27 cellular contexts compared by ENCODE assay signal in genomic region chr12:67546718-67547117, GRCh38.
"Had no signal": no experiment of that assay in that cellular context is flagged by ENCODE, and none has a peak within 500 bp of the region (broad histone marks: within the 10 kb centered on the region; RNA-seq: fewer than 3 reads in every experiment).

No MANE protein-coding gene starts in this region.

- H3K27ac ChIP-seq: cardiac muscle cell had no signal

- H3K36me3 Mint-ChIP-seq: activated CD8-positive, alpha-beta memory T cell treated with anti-CD3 and anti-CD28 coated beads, Interleukin-2, amount 10 ng/mL, durations not matched to agents 7 days and 5 days; brain had no signal

- H3K4me3 ChIP-seq: cardiac muscle cell, K562 had no signal

- H3K36me3 ChIP-seq: cardiac muscle cell had no signal

- H3K4me3 Mint-ChIP-seq: activated CD8-positive, alpha-beta memory T cell treated with anti-CD3 and anti-CD28 coated beads, Interleukin-2, amount 10 ng/mL, durations not matched to agents 7 days and 5 days; activated naive CD8-positive, alpha-beta T cell; activated T-cell treated with anti-CD3 and anti-CD28 coated beads, Interleukin-2, amount 50 U/mL, for 24 hours; activated T-helper 1 cell treated with anti-CD3 and anti-CD28 coated beads, Interleukin-12 subunit alpha, Interleukin-12 subunit beta, Interleukin-2, Interleukin-4 antibody, amounts not matched to agents 30 ng/mL and 10 ng/mL and 1 ng/mL, durations not matched to agents 14 hours and 24 hours and 36 hours; brain had no signal

- H3K27me3 Mint-ChIP-seq: activated CD8-positive, alpha-beta memory T cell treated with anti-CD3 and anti-CD28 coated beads, Interleukin-2, amount 10 ng/mL, durations not matched to agents 7 days and 5 days; activated naive CD8-positive, alpha-beta T cell; activated T-cell treated with anti-CD3 and anti-CD28 coated beads, Interleukin-2, amount 50 U/mL, for 24 hours had no signal

- ATAC-seq: activated CD4-positive, CD25-positive, alpha-beta regulatory T cell treated with anti-CD3 and anti-CD28 coated beads, Interleukin-2, amount 50 U/mL, for 24 hours; activated CD8-positive, alpha-beta memory T cell treated with anti-CD3 and anti-CD28 coated beads, Interleukin-2, amount 10 ng/mL, durations not matched to agents 7 days and 5 days; K562; Right ventricle myocardium inferior had no signal

- H3K9me3 ChIP-seq: SK-N-SH had no signal

- H3K27ac Mint-ChIP-seq: activated CD8-positive, alpha-beta memory T cell treated with anti-CD3 and anti-CD28 coated beads, Interleukin-2, amount 10 ng/mL, durations not matched to agents 7 days and 5 days; activated naive CD8-positive, alpha-beta T cell; activated T-cell treated with anti-CD3 and anti-CD28 coated beads, Interleukin-2, amount 50 U/mL, for 24 hours; activated T-helper 1 cell treated with anti-CD3 and anti-CD28 coated beads, Interleukin-12 subunit alpha, Interleukin-12 subunit beta, Interleukin-2, Interleukin-4 antibody, amounts not matched to agents 30 ng/mL and 10 ng/mL and 1 ng/mL, durations not matched to agents 14 hours and 24 hours and 36 hours had no signal

- H3K27me3 ChIP-seq: cardiac muscle cell had no signal

- DNase-seq: activated CD4-positive, alpha-beta T cell treated with anti-CD3 and anti-CD28 coated beads for 48 hours; activated CD4-positive, alpha-beta T cell treated with anti-CD3 and anti-CD28 coated beads, Interleukin-2, amount 50 U/mL, for 48 hours; activated CD8-positive, alpha-beta memory T cell treated with anti-CD3 and anti-CD28 coated beads, Interleukin-2, amount 10 ng/mL, durations not matched to agents 7 days and 5 days; activated effector memory CD4-positive, alpha-beta T cell treated with Interleukin-2 at 50 U/mL for 16 hours; activated naive CD4-positive, alpha-beta T cell treated with Interleukin-2 at 50 U/mL for 16 hours; activated T-cell treated with anti-CD3 and anti-CD28 coated beads, Interleukin-2, amount 50 U/mL, for 24 hours; amygdala; Karpas-422; MM.1S; NCI-H1105; NCI-H1436; NCI-H187 treated with DMSO at 0.1 percent for 48 hours; NCI-H2081 treated with DMSO at 0.1 percent for 48 hours; NCI-H2171; NCI-H345; NCI-H510A; NCI-H748 treated with DMSO at 0.1 percent for 48 hours; RPMI8226; SK-N-SH; SW 1271 had no signal
